ENCODE assay signal across 8 cellular contexts in the genomic region with DNA sequence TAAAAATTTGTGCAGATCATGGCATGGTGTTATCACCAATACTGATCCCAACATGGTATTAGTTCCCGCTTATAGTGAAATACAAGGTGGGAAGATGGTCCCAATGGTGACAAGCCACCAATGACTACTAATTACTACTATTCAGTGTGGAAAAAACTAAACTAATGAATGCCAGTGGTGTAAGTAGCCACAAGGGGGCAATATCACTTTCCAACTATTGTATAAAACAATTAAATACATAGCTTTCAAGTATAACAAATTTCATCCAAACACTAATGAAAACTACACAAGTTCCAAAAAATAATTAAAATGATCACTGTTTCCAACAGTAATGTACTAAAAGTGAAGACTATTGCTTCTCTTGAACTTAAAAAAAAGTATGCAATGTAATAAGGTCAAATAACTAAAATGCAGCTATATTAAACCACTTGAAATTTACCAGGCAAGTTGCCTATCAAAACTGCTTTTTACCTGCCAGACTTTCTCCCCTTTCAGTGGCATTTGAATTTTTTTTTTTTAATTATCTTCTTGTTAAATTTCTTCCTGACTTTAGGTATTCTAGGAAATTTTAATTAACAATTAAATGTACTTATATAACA. TPM values are rescaled to one million over a fixed set of nuclear protein-coding genes. Genes with fewer than 3 reads are reported as not detected.
A peak's percentile ranks its signal among the peaks of the same experiment; 100 is the strongest.
DNase-seq lines count a peak whose midpoint lies in the region; ATAC-seq and TF ChIP-seq lines count a peak whose summit lies in the region.

No MANE protein-coding gene starts in this region.

- H3K4me1 ChIP-seq in adrenal gland (replicated peaks in 1 of 2) (no peaks in the 10 kb centered on the region), upper lobe of right lung (no peaks in the 10 kb centered on the region)

- TF ChIP-seq CTCF in adrenal gland (IDR thresholded peaks at IDR 0.05), result peak; percentile 57 to 78 (median 74)
- peak; percentile 78 for TF ChIP-seq CTCF in upper lobe of right lung (IDR thresholded peaks at IDR 0.05)

- no peak overlapping the region for H3K4me3 Mint-ChIP-seq in immature natural killer cell
- H3K4me3 Mint-ChIP-seq in T-helper 2 cell treated with Interferon-gamma antibody and Interleukin-4, amounts not matched to agents 5 μg/mL and 100 μg/mL, for 36 hours, result no peak overlapping the region
- no peak overlapping the region for H3K4me3 Mint-ChIP-seq in activated T-cell treated with anti-CD3 and anti-CD28 coated beads, Interleukin-2, amount 50 U/mL, for 72 hours

- peak; percentile 25 for DNase-seq in stimulated activated CD4-positive, alpha-beta T cell treated with anti-CD3 and anti-CD28 coated beads, Interleukin-4, amount 100 ng/mL, for 24 hours
- DNase-seq in stimulated activated CD4-positive, alpha-beta T cell treated with anti-CD3 and anti-CD28 coated beads, Interleukin-4, amount 100 ng/mL, for 4 hours, result no peak
- peak; percentile 54 for DNase-seq in NCI-H2171 (lab: John Stamatoyannopoulos, UW)
- peak in 1 of 7 donors; percentile 32 for DNase-seq in adrenal gland
- peak; percentile 13 to 36 (median 19) for DNase-seq in immature natural killer cell
- no peak for DNase-seq in upper lobe of right lung
- DNase-seq in T-helper 2 cell treated with Interferon-gamma antibody and Interleukin-4, amounts not matched to agents 5 μg/mL and 100 μg/mL, for 36 hours (ENCODE audit: low spot score), result no peak
- DNase-seq in activated T-cell treated with anti-CD3 and anti-CD28 coated beads, Interleukin-2, amount 50 U/mL, for 72 hours, result no peak

- H3K9me3 ChIP-seq in adrenal gland (replicated peaks in 1 of 3) (no peaks in the 10 kb centered on the region), upper lobe of right lung (no peaks in the 10 kb centered on the region)

- intact Hi-C loops in adrenal gland (cut with DNase I) (loop anchor here in 1 of 2 donors (5.0 kb wide), 2 partner anchors 157 to 172 kb away; no protein-coding TSS in a partner anchor), upper lobe of right lung (cut with DNase I) (loop anchor here (10.0 kb wide), 1 partner anchor 170 kb away; no protein-coding TSS in a partner anchor)

- no peaks in the 10 kb centered on the region for H3K4me1 Mint-ChIP-seq in immature natural killer cell
- peaks cover 6% of the 10 kb centered on the region for H3K4me1 Mint-ChIP-seq in T-helper 2 cell treated with Interferon-gamma antibody and Interleukin-4, amounts not matched to agents 5 μg/mL and 100 μg/mL, for 36 hours (ENCODE audit: low read depth)
- H3K4me1 Mint-ChIP-seq in activated T-cell treated with anti-CD3 and anti-CD28 coated beads, Interleukin-2, amount 50 U/mL, for 72 hours (ENCODE audit: low read depth), result peaks cover 37% of the 10 kb centered on the region

- ATAC-seq in upper lobe of right lung, result peak; percentile 59
- no peak for ATAC-seq in activated T-cell treated with anti-CD3 and anti-CD28 coated beads, Interleukin-2, amount 50 U/mL, for 72 hours (replicated peaks in 1 of 2)

- H3K36me3 ChIP-seq in adrenal gland (replicated peaks in 1 of 2), result peaks cover 0 to 17% of the 10 kb centered on the region in 2 donors
- H3K36me3 ChIP-seq in upper lobe of right lung, result peaks cover 30% of the 10 kb centered on the region

- H3K27me3 ChIP-seq in adrenal gland, result no peaks in the 10 kb centered on the region
- no peaks in the 10 kb centered on the region for H3K27me3 ChIP-seq in upper lobe of right lung

- 47 to 60% (median 55%) methylated on average over 1 of the region's 1 CpG for WGBS in adrenal gland, 4 donors

- no peaks in the 10 kb centered on the region for H3K9me3 Mint-ChIP-seq in immature natural killer cell
- H3K9me3 Mint-ChIP-seq in T-helper 2 cell treated with Interferon-gamma antibody and Interleukin-4, amounts not matched to agents 5 μg/mL and 100 μg/mL, for 36 hours, result no peaks in the 10 kb centered on the region
- no peaks in the 10 kb centered on the region for H3K9me3 Mint-ChIP-seq in activated T-cell treated with anti-CD3 and anti-CD28 coated beads, Interleukin-2, amount 50 U/mL, for 72 hours

- H3K27me3 Mint-ChIP-seq in immature natural killer cell (ENCODE audit: low read depth in 3 of 3), result no peaks in the 10 kb centered on the region
- no peaks in the 10 kb centered on the region for H3K27me3 Mint-ChIP-seq in T-helper 2 cell treated with Interferon-gamma antibody and Interleukin-4, amounts not matched to agents 5 μg/mL and 100 μg/mL, for 36 hours (ENCODE audit: low read depth)
- H3K27me3 Mint-ChIP-seq in activated T-cell treated with anti-CD3 and anti-CD28 coated beads, Interleukin-2, amount 50 U/mL, for 72 hours (ENCODE audit: low read depth), result no peaks in the 10 kb centered on the region

- no peak for TF ChIP-seq POLR2A in adrenal gland (IDR thresholded peaks at IDR 0.05)

- H3K36me3 Mint-ChIP-seq in immature natural killer cell, result peaks cover 8 to 16% (median 9%) of the 10 kb centered on the region in 3 donors
- peaks cover 19% of the 10 kb centered on the region for H3K36me3 Mint-ChIP-seq in T-helper 2 cell treated with Interferon-gamma antibody and Interleukin-4, amounts not matched to agents 5 μg/mL and 100 μg/mL, for 36 hours (ENCODE audit: low read depth)
- H3K36me3 Mint-ChIP-seq in activated T-cell treated with anti-CD3 and anti-CD28 coated beads, Interleukin-2, amount 50 U/mL, for 72 hours (ENCODE audit: insufficient read depth in 2 of 2), result peaks cover 0 to 5% of the 10 kb centered on the region in 2 donors

- H3K4me3 ChIP-seq in adrenal gland (no peak overlapping the region), upper lobe of right lung (no peak overlapping the region)

- H3K27ac Mint-ChIP-seq in immature natural killer cell, result peak overlapping the region in 1 of 6 donors; percentile 35
- H3K27ac Mint-ChIP-seq in T-helper 2 cell treated with Interferon-gamma antibody and Interleukin-4, amounts not matched to agents 5 μg/mL and 100 μg/mL, for 36 hours, result no peak overlapping the region
- no peak overlapping the region for H3K27ac Mint-ChIP-seq in activated T-cell treated with anti-CD3 and anti-CD28 coated beads, Interleukin-2, amount 50 U/mL, for 72 hours

- H3K27ac ChIP-seq in adrenal gland, result no peak overlapping the region
- H3K27ac ChIP-seq in upper lobe of right lung, result no peak overlapping the region

RNA-seq across cellular contexts. Expression of a gene that starts 58.0 kb away (rescaled TPM):
- total RNA-seq in adrenal gland (10 to 100 TPM in 6 of 8 donors, 1 to 10 TPM in 2; 5.4 to 33.6 (median 13.4) TPM), upper lobe of right lung (20.2 TPM)
- polyA plus RNA-seq in adrenal gland (10 to 100 TPM in 2 of 3 donors, 1 to 10 TPM in 1; 4.2 to 22.9 (median 11.8) TPM), immature natural killer cell (under 1 TPM in 2 of 3 donors, not detected in 1; 0.15 to 0.47 TPM)
- total RNA-seq in activated T-cell treated with anti-CD3 and anti-CD28 coated beads, Interleukin-2, amount 50 U/mL, for 72 hours, result 1 to 10 TPM in 1 of 2 donors, under 1 TPM in 1; 0.58 to 1.3 TPM

Comparison
In these comparisons a context has a peak if more than half of its experiments do, and no peak if none do; other contexts are left out.
1. DNase-seq: peak in stimulated activated CD4-positive, alpha-beta T cell treated with anti-CD3 and anti-CD28 coated beads, Interleukin-4, amount 100 ng/mL, for 24 hours (single experiment), NCI-H2171 (single experiment) and immature natural killer cell (3 of 3); none in stimulated activated CD4-positive, alpha-beta T cell treated with anti-CD3 and anti-CD28 coated beads, Interleukin-4, amount 100 ng/mL, for 4 hours (0 of 2), upper lobe of right lung (single experiment), T-helper 2 cell treated with Interferon-gamma antibody and Interleukin-4, amounts not matched to agents 5 μg/mL and 100 μg/mL, for 36 hours (single experiment) and activated T-cell treated with anti-CD3 and anti-CD28 coated beads, Interleukin-2, amount 50 U/mL, for 72 hours (0 of 2).